ENCODE assay signal across 30 cellular contexts in the genomic region with DNA sequence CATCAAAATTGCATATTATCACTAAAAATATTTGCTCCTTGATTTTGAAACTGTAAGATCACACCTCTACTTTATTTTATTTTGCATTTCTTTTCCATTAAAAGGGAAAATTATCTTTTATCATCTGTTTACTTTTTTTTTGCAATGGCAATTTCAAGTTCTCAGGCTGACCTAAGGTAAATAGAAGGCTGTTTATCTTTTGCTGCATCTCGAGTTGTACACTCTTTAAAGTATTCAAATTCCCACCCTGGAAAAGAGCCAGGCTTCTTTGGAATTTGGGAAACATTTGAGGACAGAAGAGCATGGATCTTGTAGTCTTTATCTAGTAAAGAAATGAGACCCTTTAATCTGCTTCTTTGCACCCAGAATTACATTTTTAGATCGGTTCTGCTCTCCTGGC.
"Had no signal": no experiment of that assay in that cellular context is flagged by ENCODE, and none has a peak within 500 bp of the region (broad histone marks: within the 10 kb centered on the region; RNA-seq: fewer than 3 reads in every experiment).

No MANE protein-coding gene starts in this region.

- ATAC-seq: activated CD8-positive, alpha-beta memory T cell treated with anti-CD3 and anti-CD28 coated beads, Interleukin-2, amount 10 ng/mL, durations not matched to agents 7 days and 5 days; activated naive CD8-positive, alpha-beta T cell treated with anti-CD3 and anti-CD28 coated beads, Interleukin-2, amount 50 U/mL, for 24 hours had no signal

- H3K4me2 ChIP-seq: KMS-11 had no signal

- H3K4me3 ChIP-seq: SJSA1 had no signal

- H3K27me3 ChIP-seq: brain microvascular endothelial cell, SJSA1 had no signal

- DNase-seq: activated B cell treated with CpG ODN at 0.5 μM for 24 hours; activated CD4-positive, alpha-beta memory T cell treated with anti-CD3 and anti-CD28 coated beads, Interleukin-2, amount 10 ng/mL, durations not matched to agents 7 days and 5 days; activated CD4-positive, alpha-beta T cell treated with anti-CD3 and anti-CD28 coated beads for 4 hours; activated CD4-positive, alpha-beta T cell treated with anti-CD3 and anti-CD28 coated beads, Interleukin-2, amount 50 U/mL, for 1 hour; activated CD4-positive, CD25-positive, alpha-beta regulatory T cell treated with anti-CD3 and anti-CD28 coated beads, Interleukin-2, amount 50 U/mL, for 72 hours; activated CD8-positive, alpha-beta memory T cell treated with anti-CD3 and anti-CD28 coated beads for 24 hours; activated CD8-positive, alpha-beta memory T cell treated with anti-CD3 and anti-CD28 coated beads, Interleukin-2, amount 10 ng/mL, durations not matched to agents 7 days and 5 days; activated CD8-positive, alpha-beta memory T cell treated with anti-CD3 and anti-CD28 coated beads, Interleukin-2, amount 50 U/mL, for 48 hours; activated effector memory CD4-positive, alpha-beta T cell treated with Interleukin-2 at 50 U/mL for 16 hours; activated naive CD4-positive, alpha-beta T cell treated with anti-CD3 and anti-CD28 coated beads, Interleukin-2, amount 10 ng/mL, durations not matched to agents 7 days and 5 days; activated naive CD8-positive, alpha-beta T cell treated with anti-CD3 and anti-CD28 coated beads, Interleukin-2, amount 50 U/mL, for 24 hours; activated T-cell treated with anti-CD3 and anti-CD28 coated beads, Interleukin-2, amount 50 U/mL, for 48 hours; amniotic stem cell; aorta; brain microvascular endothelial cell; central memory CD4-positive, alpha-beta T cell; NCI-H1436 treated with DMSO at 0.1 percent for 48 hours; NCI-H1694 treated with DMSO at 0.1 percent for 48 hours; NCI-H2029; NCI-H2171 treated with DMSO at 0.1 percent for 48 hours; NCI-H345; NCI-H524 treated with DMSO at 0.1 percent for 48 hours; Right ventricle myocardium superior; SW 1271; T-helper 1 cell; T-helper 2 cell; T-helper 9 cell had no signal

- H3K9me3 ChIP-seq: SJSA1 had no signal

- H3K27ac ChIP-seq: brain microvascular endothelial cell, KMS-11, SJSA1, VCaP had no signal

- H3K36me3 ChIP-seq: brain microvascular endothelial cell, SJSA1 had no signal
